ENCODE assay signal across 8 cellular contexts in genomic region chr18:51197661-51198424, GRCh38. TPM values are rescaled to one million over a fixed set of nuclear protein-coding genes. Genes with fewer than 3 reads are reported as not detected.
A peak's percentile ranks its signal among the peaks of the same experiment; 100 is the strongest.
DNase-seq lines count a peak whose midpoint lies in the region; ATAC-seq and TF ChIP-seq lines count a peak whose summit lies in the region.

MEX3C (minus strand) TSS chr18:51197681; CDS start chr18:51197320, 361 bp downstream.

- H3K4me3 Mint-ChIP-seq in natural killer cell: peak within 1 kb of the TSS; percentile 97

- ATAC-seq in natural killer cell: peak; percentile 79 to 93 (median 79)

- H3K9ac ChIP-seq in Loucy (ENCODE audit: low read depth, low read length, poor library complexity, severe bottlenecking): peak within 1 kb of the TSS; percentile 95

- H3K4me3 ChIP-seq in H7 (ENCODE audit: insufficient read depth, low read depth, low read length) (peak within 1 kb of the TSS; percentile 97), Loucy (ENCODE audit: low read length, poor library complexity, severe bottlenecking) (peak within 1 kb of the TSS; percentile 81)

- in situ Hi-C loops in G401 (cut with HindIII; ENCODE audit: low sequenced_read_pairs): no loop called here

- peaks cover 61 to 63% of the 10 kb centered on the region in 2 donors for H3K4me1 Mint-ChIP-seq in natural killer cell

- no peaks in the 10 kb centered on the region for H3K27me3 Mint-ChIP-seq in natural killer cell (ENCODE audit: low read depth in 2 of 2)

- peaks cover 40% of the 10 kb centered on the region for H3K79me2 ChIP-seq in Loucy (ENCODE audit: insufficient read depth, low read length)

- DNase-seq in G401 (ENCODE audit: low spot score): peak; percentile 100
- DNase-seq in H7: peak; percentile 95
- DNase-seq in activated T-helper 9 cell treated with anti-CD3 and anti-CD28 coated beads, Interleukin-2, amount 50 U/mL, for 16 hours (ENCODE audit: low read depth): peak; percentile 99
- peak; percentile 98 for DNase-seq in fibroblast of peridontal ligament (ENCODE audit: extremely low read depth)
- DNase-seq in natural killer cell: peak; percentile 100
- peak; percentile 99 for DNase-seq in stimulated activated naive CD4-positive, alpha-beta T cell treated with Interleukin-2 at 50 U/mL for 16 hours (lab: John Stamatoyannopoulos, UW)

- peak within 1 kb of the TSS; percentile 96 for H2AFZ ChIP-seq in Loucy (ENCODE audit: low read length)

- no peaks in the 10 kb centered on the region for H3K9me3 ChIP-seq in Loucy (ENCODE audit: insufficient read depth, low read depth, low read length)

- peak; percentile 94 for TF ChIP-seq POLR2A in Raji (IDR thresholded peaks at IDR 0.05; ENCODE audit: insufficient read depth, low read depth, low read length)

- H4K20me1 ChIP-seq in Loucy (ENCODE audit: insufficient read depth, low read length, poor library complexity, severe bottlenecking): peaks cover 36% of the 10 kb centered on the region

- H3K9me3 Mint-ChIP-seq in natural killer cell: no peaks in the 10 kb centered on the region

- intact Hi-C loops in natural killer cell (cut with micrococcal nuclease): loop anchor here (5.0 kb wide), 2 partner anchors 166 to 321 kb away; partner anchors contain the start of genes ME2 and SMAD4

- peak within 1 kb of the TSS; percentile 98 for H3K4me2 ChIP-seq in Loucy (ENCODE audit: low read depth, low read length, poor library complexity, severe bottlenecking)

- no peaks in the 10 kb centered on the region for H3K9me2 ChIP-seq in Loucy (replicated peaks; ENCODE audit: low read depth, low read length)

- TF ChIP-seq CTCF in Loucy (conservative IDR thresholded peaks at IDR 0.05; ENCODE audit: low read length) (peak; percentile 46), natural killer cell (IDR thresholded peaks at IDR 0.05) (no peak)

- peaks cover 13% of the 10 kb centered on the region for H3K4me1 ChIP-seq in Loucy (ENCODE audit: insufficient read depth, low read length, poor library complexity, severe bottlenecking)

- peak within 1 kb of the TSS; percentile 93 to 97 for H3K27ac Mint-ChIP-seq in natural killer cell

- H3K27me3 ChIP-seq in H7 (ENCODE audit: control insufficient read depth, insufficient read depth, low read length) (no peaks in the 10 kb centered on the region), Loucy (ENCODE audit: insufficient read depth, low read length, poor library complexity, severe bottlenecking) (no peaks in the 10 kb centered on the region)

- no peaks in the 10 kb centered on the region for H3F3A ChIP-seq in Loucy (ENCODE audit: low read depth)

- no peaks in the 10 kb centered on the region for H3K36me3 ChIP-seq in H7 (replicated peaks; ENCODE audit: control insufficient read depth, insufficient read depth, low read length)
- no peaks in the 10 kb centered on the region for H3K36me3 ChIP-seq in Loucy (ENCODE audit: insufficient read depth, low read length)

- no peaks in the 10 kb centered on the region for H3K36me3 Mint-ChIP-seq in natural killer cell

RNA-seq across cellular contexts. Expression of gene MEX3C, which starts in this region (rescaled TPM):
- 42.5 and 51.1 TPM in 2 replicates for total RNA-seq in G401 (2014; rRNA removed; shearing (Covaris generic))
- total RNA-seq in H7 (2014; rRNA removed; shearing (Covaris generic)): 69.8 and 73.7 TPM in 2 replicates
- 100 to 1,000 TPM; 189 to 205 (median 202) TPM for total RNA-seq in natural killer cell

Comparison
In these comparisons a context has a peak if more than half of its experiments do, and no peak if none do; other contexts are left out.
1. Peak in every context shown above with its lines: DNase-seq, ATAC-seq and H3K4me3 ChIP-seq.